In genomic region chr5:100900142-100900795, GRCh38 we compare ENCODE assay signal across 1 cellular context.
TF ChIP-seq lines count a peak whose summit lies in the region.

No MANE protein-coding gene starts in this region.

TF ChIP-seq in GM12878, 131 proteins besides CTCF, POLR2A, EP300 and RAD21 (continued from another document and continues in another):
- TF ChIP-seq, protein P1, sequence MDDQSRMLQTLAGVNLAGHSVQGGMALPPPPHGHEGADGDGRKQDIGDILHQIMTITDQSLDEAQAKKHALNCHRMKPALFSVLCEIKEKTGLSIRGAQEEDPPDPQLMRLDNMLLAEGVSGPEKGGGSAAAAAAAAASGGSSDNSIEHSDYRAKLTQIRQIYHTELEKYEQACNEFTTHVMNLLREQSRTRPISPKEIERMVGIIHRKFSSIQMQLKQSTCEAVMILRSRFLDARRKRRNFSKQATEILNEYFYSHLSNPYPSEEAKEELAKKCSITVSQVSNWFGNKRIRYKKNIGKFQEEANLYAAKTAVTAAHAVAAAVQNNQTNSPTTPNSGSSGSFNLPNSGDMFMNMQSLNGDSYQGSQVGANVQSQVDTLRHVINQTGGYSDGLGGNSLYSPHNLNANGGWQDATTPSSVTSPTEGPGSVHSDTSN (IDR thresholded peaks at IDR 0.05; ENCODE audit: insufficient replicate concordance, low read depth, low read length): no peak
- peak; percentile 71; the same call in 1 of the 2 replicates for TF ChIP-seq NFIC (IDR thresholded peaks at IDR 0.05; ENCODE audit: low read depth, low read length)
- peak; percentile 65 for TF ChIP-seq ZNF687 (IDR thresholded peaks at IDR 0.05)
- no peak for TF ChIP-seq NFYA (IDR thresholded peaks at IDR 0.05; ENCODE audit: borderline replicate concordance, low read depth, low read length)
- TF ChIP-seq E4F1 (IDR thresholded peaks at IDR 0.05; ENCODE audit: borderline replicate concordance, partially characterized antibody): no peak
- TF ChIP-seq, protein P2, sequence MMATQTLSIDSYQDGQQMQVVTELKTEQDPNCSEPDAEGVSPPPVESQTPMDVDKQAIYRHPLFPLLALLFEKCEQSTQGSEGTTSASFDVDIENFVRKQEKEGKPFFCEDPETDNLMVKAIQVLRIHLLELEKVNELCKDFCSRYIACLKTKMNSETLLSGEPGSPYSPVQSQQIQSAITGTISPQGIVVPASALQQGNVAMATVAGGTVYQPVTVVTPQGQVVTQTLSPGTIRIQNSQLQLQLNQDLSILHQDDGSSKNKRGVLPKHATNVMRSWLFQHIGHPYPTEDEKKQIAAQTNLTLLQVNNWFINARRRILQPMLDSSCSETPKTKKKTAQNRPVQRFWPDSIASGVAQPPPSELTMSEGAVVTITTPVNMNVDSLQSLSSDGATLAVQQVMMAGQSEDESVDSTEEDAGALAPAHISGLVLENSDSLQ (IDR thresholded peaks at IDR 0.05): peak; percentile 6; the same call in 1 of the 2 replicates
- peak; percentile 40; the same call in 1 of the 2 replicates for TF ChIP-seq EED (IDR thresholded peaks at IDR 0.05; ENCODE audit: low read depth)
- TF ChIP-seq, protein P3, sequence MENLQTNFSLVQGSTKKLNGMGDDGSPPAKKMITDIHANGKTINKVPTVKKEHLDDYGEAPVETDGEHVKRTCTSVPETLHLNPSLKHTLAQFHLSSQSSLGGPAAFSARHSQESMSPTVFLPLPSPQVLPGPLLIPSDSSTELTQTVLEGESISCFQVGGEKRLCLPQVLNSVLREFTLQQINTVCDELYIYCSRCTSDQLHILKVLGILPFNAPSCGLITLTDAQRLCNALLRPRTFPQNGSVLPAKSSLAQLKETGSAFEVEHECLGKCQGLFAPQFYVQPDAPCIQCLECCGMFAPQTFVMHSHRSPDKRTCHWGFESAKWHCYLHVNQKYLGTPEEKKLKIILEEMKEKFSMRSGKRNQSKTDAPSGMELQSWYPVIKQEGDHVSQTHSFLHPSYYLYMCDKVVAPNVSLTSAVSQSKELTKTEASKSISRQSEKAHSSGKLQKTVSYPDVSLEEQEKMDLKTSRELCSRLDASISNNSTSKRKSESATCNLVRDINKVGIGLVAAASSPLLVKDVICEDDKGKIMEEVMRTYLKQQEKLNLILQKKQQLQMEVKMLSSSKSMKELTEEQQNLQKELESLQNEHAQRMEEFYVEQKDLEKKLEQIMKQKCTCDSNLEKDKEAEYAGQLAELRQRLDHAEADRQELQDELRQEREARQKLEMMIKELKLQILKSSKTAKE (IDR thresholded peaks at IDR 0.05; ENCODE audit: low read depth, poor library complexity, severe bottlenecking): peak; percentile 39
- no peak for TF ChIP-seq ZNF622 (IDR thresholded peaks at IDR 0.05)
- peak in 1 of 2 experiments; percentile 65; a peak in 2 of 4 replicates for TF ChIP-seq BHLHE40 (IDR thresholded peaks at IDR 0.05; ENCODE audit: borderline replicate concordance in 1 of 2, low read depth in 2 of 2, low read length in 1 of 2)
- no peak for TF ChIP-seq STAT3 (IDR thresholded peaks at IDR 0.05; ENCODE audit: low read depth, low read length)
- TF ChIP-seq MYC (IDR thresholded peaks at IDR 0.05; ENCODE audit: insufficient read depth, insufficient read length, insufficient replicate concordance, low read length, severe bottlenecking): no peak
- TF ChIP-seq CBFB (IDR thresholded peaks at IDR 0.05; ENCODE audit: low read depth): no peak; the same call in 1 of the 2 replicates
- TF ChIP-seq ZBTB4 (CRISPR knock-in tag; IDR thresholded peaks at IDR 0.05): no peak
- TF ChIP-seq WRNIP1 (IDR thresholded peaks at IDR 0.05; ENCODE audit: borderline replicate concordance, low read depth, low read length): no peak
- no peak for TF ChIP-seq SMAD1 (IDR thresholded peaks at IDR 0.05; ENCODE audit: low read depth, partially characterized antibody)
- TF ChIP-seq SMC3 (IDR thresholded peaks at IDR 0.05; ENCODE audit: borderline replicate concordance, low read length): peak; percentile 48; the same call in 1 of the 2 replicates
- no peak for TF ChIP-seq EGR1 (IDR thresholded peaks at IDR 0.05; ENCODE audit: borderline replicate concordance in 1 of 2, low read depth in 2 of 2, low read length in 2 of 2)
- no peak; the same call in none of the 2 replicates for TF ChIP-seq PML (IDR thresholded peaks at IDR 0.05; ENCODE audit: low read length)
- TF ChIP-seq JUND (IDR thresholded peaks at IDR 0.05; ENCODE audit: low read depth, low read length): no peak
- TF ChIP-seq BCL11A (IDR thresholded peaks at IDR 0.05; ENCODE audit: low read depth, low read length): no peak
- no peak for TF ChIP-seq PRDM15 (CRISPR knock-in tag; IDR thresholded peaks at IDR 0.05)
- TF ChIP-seq, protein P4, sequence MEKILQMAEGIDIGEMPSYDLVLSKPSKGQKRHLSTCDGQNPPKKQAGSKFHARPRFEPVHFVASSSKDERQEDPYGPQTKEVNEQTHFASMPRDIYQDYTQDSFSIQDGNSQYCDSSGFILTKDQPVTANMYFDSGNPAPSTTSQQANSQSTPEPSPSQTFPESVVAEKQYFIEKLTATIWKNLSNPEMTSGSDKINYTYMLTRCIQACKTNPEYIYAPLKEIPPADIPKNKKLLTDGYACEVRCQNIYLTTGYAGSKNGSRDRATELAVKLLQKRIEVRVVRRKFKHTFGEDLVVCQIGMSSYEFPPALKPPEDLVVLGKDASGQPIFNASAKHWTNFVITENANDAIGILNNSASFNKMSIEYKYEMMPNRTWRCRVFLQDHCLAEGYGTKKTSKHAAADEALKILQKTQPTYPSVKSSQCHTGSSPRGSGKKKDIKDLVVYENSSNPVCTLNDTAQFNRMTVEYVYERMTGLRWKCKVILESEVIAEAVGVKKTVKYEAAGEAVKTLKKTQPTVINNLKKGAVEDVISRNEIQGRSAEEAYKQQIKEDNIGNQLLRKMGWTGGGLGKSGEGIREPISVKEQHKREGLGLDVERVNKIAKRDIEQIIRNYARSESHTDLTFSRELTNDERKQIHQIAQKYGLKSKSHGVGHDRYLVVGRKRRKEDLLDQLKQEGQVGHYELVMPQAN (conservative IDR thresholded peaks at IDR 0.05): peak; percentile 79
- no peak for TF ChIP-seq HDAC2 (IDR thresholded peaks at IDR 0.05)
- TF ChIP-seq KAT2A (conservative IDR thresholded peaks at IDR 0.05; ENCODE audit: control insufficient read depth, low read depth, low read length): no peak
- TF ChIP-seq ATF7 (IDR thresholded peaks at IDR 0.05; ENCODE audit: low read depth): peak; percentile 55; the same call in 1 of the 2 replicates
- no peak for TF ChIP-seq CHD2 (IDR thresholded peaks at IDR 0.05; ENCODE audit: borderline replicate concordance, low read depth, low read length)
- TF ChIP-seq BCL3 (IDR thresholded peaks at IDR 0.05; ENCODE audit: borderline replicate concordance, insufficient read depth, low read depth, low read length, poor library complexity, severe bottlenecking): no peak
- TF ChIP-seq MLLT1 (IDR thresholded peaks at IDR 0.05): peak; percentile 78
